Comparison of ENCODE assay signal across 19 cellular contexts in the genomic region with DNA sequence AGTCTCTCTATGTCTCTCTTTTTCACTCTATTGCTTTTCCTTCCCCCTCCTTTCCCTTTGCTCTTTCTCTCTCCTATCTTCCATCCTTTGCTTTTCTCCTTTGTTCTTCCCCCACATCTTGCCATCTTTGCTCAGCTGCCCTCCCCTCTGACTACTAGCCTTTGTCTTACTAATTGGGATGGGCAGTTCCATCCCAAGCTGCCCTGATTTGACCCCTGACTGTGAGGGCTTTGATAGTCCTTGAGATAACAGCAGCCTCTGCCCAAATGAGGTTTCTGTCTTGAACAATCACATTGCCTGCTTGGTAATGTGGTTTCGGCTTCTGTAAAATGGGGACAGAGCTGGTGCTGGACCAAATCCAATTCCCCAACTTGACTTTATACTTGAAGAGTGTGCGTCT.
"Had no signal": no experiment of that assay in that cellular context is flagged by ENCODE, and none has a peak within 500 bp of the region (broad histone marks: within the 10 kb centered on the region; RNA-seq: fewer than 3 reads in every experiment).

No MANE protein-coding gene starts in this region.

- H3K4me3 Mint-ChIP-seq: activated naive CD8-positive, alpha-beta T cell; central memory CD8-positive, alpha-beta T cell; dendritic cell treated with granulocyte-macrophage colony-stimulating factor and Interleukin-4, amounts not matched to agents 40 ng/mL and 50 ng/mL, for 4 days; naive thymus-derived CD8-positive, alpha-beta T cell; stimulated activated naive CD8-positive, alpha-beta T cell treated with anti-CD3 and anti-CD28 coated beads, Interleukin-15, Interleukin-2, amounts not matched to agents 100 ng/mL and 50 ng/mL, for 24 hours had no signal

- H3K27ac Mint-ChIP-seq: activated naive CD8-positive, alpha-beta T cell; dendritic cell treated with granulocyte-macrophage colony-stimulating factor and Interleukin-4, amounts not matched to agents 40 ng/mL and 50 ng/mL, for 4 days; naive thymus-derived CD8-positive, alpha-beta T cell; stimulated activated naive CD8-positive, alpha-beta T cell treated with anti-CD3 and anti-CD28 coated beads, Interleukin-15, Interleukin-2, amounts not matched to agents 100 ng/mL and 50 ng/mL, for 24 hours had no signal

- DNase-seq: activated CD4-positive, alpha-beta T cell treated with anti-CD3 and anti-CD28 coated beads for 48 hours; activated CD4-positive, alpha-beta T cell treated with anti-CD3 and anti-CD28 coated beads, Interleukin-2, amount 50 U/mL, for 48 hours; activated CD8-positive, alpha-beta memory T cell treated with anti-CD3 and anti-CD28 coated beads for 24 hours; activated effector memory CD4-positive, alpha-beta T cell treated with Interleukin-2 at 50 U/mL for 16 hours; activated naive CD4-positive, alpha-beta T cell treated with Interleukin-2 at 50 U/mL for 16 hours; anterior cingulate cortex; glutamatergic neuron; naive thymus-derived CD8-positive, alpha-beta T cell; posterior cingulate gyrus; right cardiac atrium; spleen; stimulated activated CD4-positive, alpha-beta T cell treated with anti-CD3 and anti-CD28 coated beads, Interleukin-2, amount 100 ng/mL, for 48 hours; T-helper 9 cell had no signal

- H3K36me3 ChIP-seq: spleen, thoracic aorta had no signal

- H3K36me3 Mint-ChIP-seq: activated naive CD8-positive, alpha-beta T cell; naive thymus-derived CD8-positive, alpha-beta T cell had no signal

- H3K4me1 ChIP-seq: spleen had no signal

- H3K27ac ChIP-seq: spleen, thoracic aorta, VCaP had no signal

- H3K27me3 ChIP-seq: spleen had no signal

- H3K9me3 Mint-ChIP-seq: central memory CD8-positive, alpha-beta T cell; stimulated activated naive CD8-positive, alpha-beta T cell treated with anti-CD3 and anti-CD28 coated beads, Interleukin-15, Interleukin-2, amounts not matched to agents 100 ng/mL and 50 ng/mL, for 24 hours had no signal

- H3K9me3 ChIP-seq: thoracic aorta had no signal

- H3K4me1 Mint-ChIP-seq: central memory CD8-positive, alpha-beta T cell had no signal

- H3K4me3 ChIP-seq: spleen, thoracic aorta had no signal

- H3K27me3 Mint-ChIP-seq: activated naive CD8-positive, alpha-beta T cell; stimulated activated naive CD8-positive, alpha-beta T cell treated with anti-CD3 and anti-CD28 coated beads, Interleukin-15, Interleukin-2, amounts not matched to agents 100 ng/mL and 50 ng/mL, for 24 hours had no signal
